ENCODE assay signal across 10 cellular contexts in the genomic region with DNA sequence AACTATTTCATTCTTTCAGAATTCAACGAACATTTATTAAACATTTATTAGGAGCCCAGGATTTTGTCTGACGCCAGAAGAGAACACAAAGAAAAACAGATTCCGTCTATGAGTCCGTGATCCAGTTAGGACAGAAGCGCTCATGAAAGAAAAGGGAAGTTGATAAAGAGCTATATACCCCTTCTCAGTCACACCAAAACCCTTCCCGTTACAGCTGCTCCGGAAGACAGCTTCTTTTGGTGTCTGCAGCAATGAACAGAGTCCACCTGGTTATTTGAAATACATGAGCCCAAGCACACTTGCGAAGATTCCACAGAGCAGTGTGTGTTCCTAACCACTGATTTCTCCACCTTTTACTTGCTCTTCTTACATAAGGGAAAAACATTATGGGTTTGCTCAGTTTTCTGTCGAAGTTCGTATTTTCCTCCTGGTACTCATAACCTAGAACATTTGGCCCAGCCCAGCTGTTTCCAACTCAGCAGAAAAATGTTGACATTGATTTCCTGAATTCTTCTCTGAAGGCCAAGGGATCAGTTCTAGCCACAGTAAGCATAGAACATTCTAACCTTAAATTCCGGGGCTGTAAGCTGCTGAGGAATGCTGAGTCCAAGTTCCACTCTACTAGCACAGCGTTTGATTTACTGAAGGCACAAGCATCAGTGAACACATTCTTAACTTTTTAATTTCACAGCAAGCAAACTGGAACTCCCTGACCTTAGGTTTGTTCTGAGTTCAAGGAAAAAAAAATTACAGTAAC.
A peak's percentile ranks its signal among the peaks of the same experiment; 100 is the strongest.
DNase-seq lines count a peak whose midpoint lies in the region; ATAC-seq and TF ChIP-seq lines count a peak whose summit lies in the region.
"Had no signal": no experiment of that assay in that cellular context is flagged by ENCODE, and none has a peak within 500 bp of the region (broad histone marks: within the 10 kb centered on the region; RNA-seq: fewer than 3 reads in every experiment).

No MANE protein-coding gene starts in this region.

- no peak overlapping the region for H3K4me3 ChIP-seq in transverse colon

- no peaks in the 10 kb centered on the region for H3K36me3 ChIP-seq in transverse colon

- no peaks in the 10 kb centered on the region for H3K4me1 ChIP-seq in transverse colon

- TF ChIP-seq POLR2A in transverse colon (IDR thresholded peaks at IDR 0.05), result no peak

- TF ChIP-seq EP300 in transverse colon (IDR thresholded peaks at IDR 0.05; ENCODE audit: low read depth), result no peak

- intact Hi-C loops in transverse colon (cut with DNase I; ENCODE audit: low total_unique reads), result no loop called here

- peak overlapping the region in 3 of 4 donors; percentile 4 to 36 (median 30) for H3K27ac ChIP-seq in transverse colon

- H3K9me3 ChIP-seq in transverse colon, result no peaks in the 10 kb centered on the region

- TF ChIP-seq CTCF in transverse colon (IDR thresholded peaks at IDR 0.05), result no peak

- in situ Hi-C loops in transverse colon (cut with MboI; ENCODE audit: low pct_ligation_motif_present in 1 of 4, low pct_unique_long_range_greater_than_20kb in 1 of 4, low sequenced_read_pairs in 3 of 4), result no loop called here

- DNase-seq in RPMI8226 (peak; percentile 10), transverse colon (no peak), NCI-H187 (lab: John Stamatoyannopoulos, UW) (no peak), GDM1 (lab: John Stamatoyannopoulos, UW) (no peak)
- DNase-seq: activated naive CD8-positive, alpha-beta T cell treated with anti-CD3 and anti-CD28 coated beads, Interleukin-2, amount 10 ng/mL, durations not matched to agents 7 days and 5 days; left cardiac atrium had no signal

- 50 to 70% methylated on average over 8 to 12 of the region's 12 CpGs for WGBS in transverse colon (ENCODE audit: low coverage in 1 of 2), 2 donors

- no peaks in the 10 kb centered on the region for H3K27me3 ChIP-seq in transverse colon

- ATAC-seq in GM19397 (IDR thresholded peaks at IDR 0.05; ENCODE audit: unreplicated experiment) (peak; percentile 79), HG03045 (IDR thresholded peaks at IDR 0.05; ENCODE audit: unreplicated experiment) (peak; percentile 49), GM19463 (IDR thresholded peaks at IDR 0.05; ENCODE audit: unreplicated experiment) (no peak)
- ATAC-seq: stimulated activated effector memory CD8-positive, alpha-beta T cell treated with anti-CD3 and anti-CD28 coated beads, Interleukin-12 subunit alpha, Interleukin-12 subunit beta, amount 100 ng/mL, for 72 hours had no signal
